ENCODE assay signal across 11 cellular contexts in the genomic region with DNA sequence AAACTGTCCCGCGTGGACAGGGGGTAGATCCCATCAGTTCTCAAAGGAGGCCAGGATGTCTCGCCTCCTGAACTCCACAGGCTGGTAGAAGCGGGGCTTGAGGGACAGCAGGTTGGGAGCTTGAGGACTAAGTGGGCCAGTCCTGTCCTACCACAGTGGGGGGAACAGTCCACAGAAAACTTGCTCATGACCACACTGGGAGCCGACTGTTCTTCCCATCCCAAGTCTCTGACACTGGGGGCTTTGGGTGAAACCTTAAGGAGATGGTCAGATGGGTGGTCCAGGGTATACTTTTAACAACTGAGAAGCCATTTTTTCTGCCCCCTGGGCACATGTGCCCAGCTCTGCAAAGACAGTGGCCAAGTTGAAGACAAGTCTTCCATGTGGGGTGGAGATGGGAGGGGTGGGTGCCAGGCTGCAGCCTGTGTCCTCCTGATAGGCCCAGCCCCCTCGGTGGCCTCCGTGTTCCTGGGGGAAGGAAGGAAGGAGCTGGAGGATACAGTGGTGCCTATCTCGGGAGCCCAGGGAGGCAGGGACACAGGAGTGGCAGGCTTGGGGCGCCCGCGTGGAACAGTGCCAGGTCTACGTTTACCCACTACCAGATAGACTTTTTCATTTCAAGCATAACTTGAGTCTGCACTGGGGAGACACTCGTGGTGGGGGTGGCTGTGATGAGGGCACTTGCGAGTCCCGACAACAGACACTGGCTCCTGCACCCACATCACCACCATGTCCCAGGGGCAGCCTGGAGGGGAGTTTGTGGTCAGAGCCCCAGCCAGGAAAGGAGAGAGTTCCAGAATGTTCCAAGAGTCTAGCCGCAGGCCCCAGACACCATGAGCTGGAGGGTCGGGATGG. TPM values are rescaled to one million over a fixed set of nuclear protein-coding genes. Genes with fewer than 3 reads are reported as not detected.
DNase-seq lines count a peak whose midpoint lies in the region; ATAC-seq, FAIRE-seq and TF ChIP-seq lines count a peak whose summit lies in the region.
"Had no signal": no experiment of that assay in that cellular context is flagged by ENCODE, and none has a peak within 500 bp of the region (broad histone marks: within the 10 kb centered on the region; RNA-seq: fewer than 3 reads in every experiment).

No MANE protein-coding gene starts in this region.

- ATAC-seq in activated CD8-positive, alpha-beta memory T cell treated with anti-CD3 and anti-CD28 coated beads, Interleukin-2, amount 10 ng/mL, durations not matched to agents 7 days and 5 days: no peak
- ATAC-seq in K562 (no peak), GM19467 (IDR thresholded peaks at IDR 0.05; ENCODE audit: unreplicated experiment) (no peak), HG03159 (IDR thresholded peaks at IDR 0.05; ENCODE audit: unreplicated experiment) (no peak)
- ATAC-seq in stimulated activated effector memory CD8-positive, alpha-beta T cell treated with anti-CD3 and anti-CD28 coated beads, Interleukin-12 subunit alpha, Interleukin-12 subunit beta, amount 100 ng/mL, for 72 hours: no peak

- H3K9ac ChIP-seq in K562 (ENCODE audit: insufficient read depth in 1 of 2, low read depth in 2 of 2, low read length in 2 of 2): peak overlapping the region in 1 of 2 experiments; percentile 61; a peak in 2 of 4 replicates

- no peak for DNase-seq in activated CD8-positive, alpha-beta memory T cell treated with anti-CD3 and anti-CD28 coated beads, Interleukin-2, amount 10 ng/mL, durations not matched to agents 7 days and 5 days
- no peak for DNase-seq in activated CD8-positive, alpha-beta memory T cell treated with anti-CD3 and anti-CD28 coated beads for 24 hours
- no peak for DNase-seq in PC-9
- DNase-seq in K562 (ENCODE audit: extremely low read depth in 1 of 4, low spot score in 3 of 4): no peak
- DNase-seq in stimulated activated effector memory CD8-positive, alpha-beta T cell treated with anti-CD3 and anti-CD28 coated beads, Interleukin-12 subunit alpha, Interleukin-12 subunit beta, amount 100 ng/mL, for 72 hours (ENCODE audit: low spot score in 2 of 2): no peak
- DNase-seq in NCI-H510A (lab: John Stamatoyannopoulos, UW): no peak
- DNase-seq: ACHN; activated CD4-positive, alpha-beta T cell treated with anti-CD3 and anti-CD28 coated beads, Interleukin-2, amount 50 U/mL, for 48 hours; DMS153 had no signal

- TF ChIP-seq EP300 in K562 (IDR thresholded peaks at IDR 0.05; ENCODE audit: low read length): no peak

- H3F3A ChIP-seq in PC-9 (ENCODE audit: insufficient read depth, low read depth): peaks cover 85% of the 10 kb centered on the region

- H3K4me3 ChIP-seq in PC-9 (no peak overlapping the region), K562 (no peak overlapping the region)

- peaks cover 26% of the 10 kb centered on the region for H4K20me1 ChIP-seq in PC-9 (ENCODE audit: insufficient read depth)
- H4K20me1 ChIP-seq in K562 (replicated peaks; ENCODE audit: control insufficient read depth, insufficient read depth, low read length): peaks cover 18% of the 10 kb centered on the region

- H3K4me2 ChIP-seq in PC-9 (no peak overlapping the region), K562 (ENCODE audit: insufficient read depth, low read length) (no peak overlapping the region)

- in situ Hi-C loops in K562 (cut with MboI): no loop called here

- H3K79me2 ChIP-seq in PC-9 (ENCODE audit: low read depth): peaks cover 37% of the 10 kb centered on the region
- H3K79me2 ChIP-seq in K562 (ENCODE audit: control insufficient read depth, insufficient read depth, low read length): no peaks in the 10 kb centered on the region

- H3K9me3 Mint-ChIP-seq in activated CD8-positive, alpha-beta memory T cell treated with anti-CD3 and anti-CD28 coated beads, Interleukin-2, amount 10 ng/mL, durations not matched to agents 7 days and 5 days (ENCODE audit: low read depth): no peaks in the 10 kb centered on the region
- no peaks in the 10 kb centered on the region for H3K9me3 Mint-ChIP-seq in stimulated activated effector memory CD8-positive, alpha-beta T cell treated with anti-CD3 and anti-CD28 coated beads, Interleukin-12 subunit alpha, Interleukin-12 subunit beta, amount 100 ng/mL, for 72 hours

- H3K36me3 ChIP-seq in PC-9 (ENCODE audit: low read depth) (peaks cover 13% of the 10 kb centered on the region; the same call in 1 of the 2 replicates), K562 (ENCODE audit: control insufficient read depth, insufficient read depth, low read length) (peaks cover 16% of the 10 kb centered on the region; the same call in 2 of the 3 replicates)

- H3K4me1 Mint-ChIP-seq in activated CD8-positive, alpha-beta memory T cell treated with anti-CD3 and anti-CD28 coated beads, Interleukin-2, amount 10 ng/mL, durations not matched to agents 7 days and 5 days: peaks cover 26% of the 10 kb centered on the region
- peaks cover 42% of the 10 kb centered on the region for H3K4me1 Mint-ChIP-seq in stimulated activated effector memory CD8-positive, alpha-beta T cell treated with anti-CD3 and anti-CD28 coated beads, Interleukin-12 subunit alpha, Interleukin-12 subunit beta, amount 100 ng/mL, for 72 hours

- intact Hi-C loops in PC-9 (cut with micrococcal nuclease; ENCODE audit: unreplicated experiment): loop anchor here (5.0 kb wide), 1 partner anchor 151 kb away; a partner anchor contains a TSS
- intact Hi-C loops in K562 (cut with micrococcal nuclease): no loop called here

- H3K27me3 ChIP-seq in PC-9 (ENCODE audit: insufficient read depth, low read depth) (no peaks in the 10 kb centered on the region), K562 (ENCODE audit: control insufficient read depth in 2 of 2, insufficient read depth in 2 of 2, low read length in 2 of 2) (no peaks in the 10 kb centered on the region)

- no peaks in the 10 kb centered on the region for H3K27me3 Mint-ChIP-seq in activated CD8-positive, alpha-beta memory T cell treated with anti-CD3 and anti-CD28 coated beads, Interleukin-2, amount 10 ng/mL, durations not matched to agents 7 days and 5 days

- 79% methylated on average over 15 of the region's 17 CpGs for WGBS in K562 (ENCODE audit: insufficient coverage, low coverage, missing lambda C conversion rate)

- peaks cover 21% of the 10 kb centered on the region for H3K36me3 Mint-ChIP-seq in activated CD8-positive, alpha-beta memory T cell treated with anti-CD3 and anti-CD28 coated beads, Interleukin-2, amount 10 ng/mL, durations not matched to agents 7 days and 5 days
- H3K36me3 Mint-ChIP-seq in stimulated activated effector memory CD8-positive, alpha-beta T cell treated with anti-CD3 and anti-CD28 coated beads, Interleukin-12 subunit alpha, Interleukin-12 subunit beta, amount 100 ng/mL, for 72 hours: peaks cover 90% of the 10 kb centered on the region

- BruUV-seq in PC-9 (replicated peaks; lab: Mats Ljungman, UMichigan) (no TSS peak), K562 (replicated peaks; lab: Mats Ljungman, UMichigan) (no TSS peak)

- no peak overlapping the region for H3K4me3 Mint-ChIP-seq in activated CD8-positive, alpha-beta memory T cell treated with anti-CD3 and anti-CD28 coated beads, Interleukin-2, amount 10 ng/mL, durations not matched to agents 7 days and 5 days
- H3K4me3 Mint-ChIP-seq in stimulated activated effector memory CD8-positive, alpha-beta T cell treated with anti-CD3 and anti-CD28 coated beads, Interleukin-12 subunit alpha, Interleukin-12 subunit beta, amount 100 ng/mL, for 72 hours: no peak overlapping the region

- no peak for TF ChIP-seq POLR2A in K562 (conservative IDR thresholded peaks at IDR 0.05)

- peak overlapping the region; percentile 63 for H3K27ac Mint-ChIP-seq in activated CD8-positive, alpha-beta memory T cell treated with anti-CD3 and anti-CD28 coated beads, Interleukin-2, amount 10 ng/mL, durations not matched to agents 7 days and 5 days
- peak overlapping the region; percentile 94 for H3K27ac Mint-ChIP-seq in stimulated activated effector memory CD8-positive, alpha-beta T cell treated with anti-CD3 and anti-CD28 coated beads, Interleukin-12 subunit alpha, Interleukin-12 subunit beta, amount 100 ng/mL, for 72 hours

- H3K27ac ChIP-seq in PC-9 (peak overlapping the region; percentile 61; the same call in 1 of the 2 replicates), K562 (ENCODE audit: extremely low read depth, low read depth, low read length) (no peak overlapping the region)

- no peak for FAIRE-seq in K562 (lab: Jason Lieb, UNC)

- H2AFZ ChIP-seq in PC-9: no peak overlapping the region
- no peak overlapping the region for H2AFZ ChIP-seq in K562 (ENCODE audit: low read depth, low read length)

- POLR2A ChIA-PET in PC-9 (lab: Charles Lee; ENCODE audit: unreplicated experiment): no interaction called here
- POLR2A ChIA-PET in K562 (lab: Yijun Ruan, JAX): interaction anchor here (0.5 to 0.9 kb wide), 4 partner anchors 14 to 417 kb away, joined by 3 to 4 read pairs (median 3); no protein-coding TSS in a partner anchor

- no peak for TF ChIP-seq RAD21 in K562 (CRISPR knock-in tag; conservative IDR thresholded peaks at IDR 0.05 in 1 of 2, IDR thresholded peaks at IDR 0.05 in 1 of 2)

- H3K9me3 ChIP-seq in PC-9 (ENCODE audit: insufficient read depth, low read depth): no peaks in the 10 kb centered on the region
- no peaks in the 10 kb centered on the region for H3K9me3 ChIP-seq in K562 (replicated peaks; ENCODE audit: control insufficient read depth, insufficient read depth, low read depth, low read length)

- H3K4me1 ChIP-seq in PC-9 (replicated peaks; ENCODE audit: insufficient read depth): peaks cover 27% of the 10 kb centered on the region
- peaks cover 15 to 51% of the 10 kb centered on the region in 2 experiments for H3K4me1 ChIP-seq in K562 (replicated peaks in 1 of 2; ENCODE audit: control insufficient read depth in 2 of 2, insufficient read depth in 2 of 2, low read length in 2 of 2)

- CTCF ChIA-PET in activated CD8-positive, alpha-beta memory T cell treated with anti-CD3 and anti-CD28 coated beads, Interleukin-2, amount 10 ng/mL, durations not matched to agents 7 days and 5 days (lab: Charles Lee): interaction anchor here (0.6 to 45.4 kb wide), 5 partner anchors 19 to 394 kb away, joined by 3 to 1678 read pairs (median 4); a partner anchor contains a TSS
- CTCF ChIA-PET in PC-9 (lab: Charles Lee) (no interaction called here), K562 (lab: Yijun Ruan, JAX; ENCODE audit: low intra/inter-chr PET ratio) (no interaction called here)

- H3K9me2 ChIP-seq in PC-9 (ENCODE audit: insufficient read depth): no peaks in the 10 kb centered on the region

- TF ChIP-seq CTCF in PC-9 (conservative IDR thresholded peaks at IDR 0.05) (no peak), K562 (IDR thresholded peaks at IDR 0.05 in 2 of 3, conservative IDR thresholded peaks at IDR 0.05 in 1 of 3; ENCODE audit: insufficient read depth in 2 of 3, low read depth in 1 of 3, low read length in 3 of 3) (no peak)

- H3K9me1 ChIP-seq in K562 (ENCODE audit: control insufficient read depth, insufficient read depth, low read length): peaks cover 3% of the 10 kb centered on the region

RNA-seq across cellular contexts. Expression of a gene that starts 14.7 kb away (rescaled TPM):
- total RNA-seq in activated CD8-positive, alpha-beta memory T cell treated with anti-CD3 and anti-CD28 coated beads, Interleukin-2, amount 10 ng/mL, durations not matched to agents 7 days and 5 days: 100 to 1,000 TPM; 114 to 137 TPM
- total RNA-seq in PC-9 (2021): 132 and 179 TPM in 2 replicates
- 78.6 and 99.1 TPM in 2 replicates for total RNA-seq in K562 (2011; cell fraction: chromatin; rRNA removed; ENCODE audit: low replicate concordance)
- total RNA-seq in K562 (2011; cell fraction: nucleolus; rRNA removed): 34.0 and 38.0 TPM in 2 replicates
- 43.6 and 46.6 TPM in 2 replicates for total RNA-seq in K562 (2011; cell fraction: nucleoplasm; rRNA removed)
- 3.5 and 3.9 TPM in 2 replicates for total RNA-seq in K562 (2014; rRNA removed)
- total RNA-seq in K562 (2014; rRNA removed; fragmentation: Illumina TruSeq; extraction: Trizol): 3.1 and 3.9 TPM in 2 replicates
- 4.3 and 4.8 TPM in 2 replicates for total RNA-seq in K562 (2015; rRNA removed; fragmentation: Illumina TruSeq; extraction: Trizol)
- 10.1 and 10.4 TPM in 2 replicates for total RNA-seq in K562 (2021)
- polyA plus RNA-seq in K562 (2011; rRNA removed): 4.0 and 6.3 TPM in 2 replicates
- polyA plus RNA-seq in K562 (2011; cell fraction: cytosol; rRNA removed): 1.2 and 2.6 TPM in 2 replicates
- 21.6 and 23.6 TPM in 2 replicates for polyA plus RNA-seq in K562 (2011; cell fraction: nucleus; rRNA removed)
- 3.9 and 4.4 TPM in 2 replicates for polyA plus RNA-seq in K562 (2012)
- polyA plus RNA-seq in K562 (2014; fragmentation: Illumina TruSeq; extraction: Trizol): 4.3 and 5.4 TPM in 2 replicates
- polyA plus RNA-seq in K562 (2014; fragmentation: Nextera tagmentation; extraction: Ambion mirVana): under 1 TPM; 0.13 to 0.45 TPM
- 8.8 and 9.5 TPM in 2 replicates for polyA plus RNA-seq in K562 (2014; rRNA removed)
- 3.8 and 8.5 TPM in 2 replicates for polyA minus RNA-seq in K562 (2011; rRNA and poly(A)+ RNA removed)
- 2.6 and 4.0 TPM in 2 replicates for polyA minus RNA-seq in K562 (2011; cell fraction: cytosol; rRNA and poly(A)+ RNA removed)
- polyA minus RNA-seq in K562 (2011; cell fraction: nucleus; rRNA and poly(A)+ RNA removed): 19.9 and 31.2 TPM in 2 replicates

RNA-seq across cellular contexts. Expression of a gene that starts 25.0 kb away (rescaled TPM):
- 10 to 100 TPM; 33.7 to 35.9 TPM for total RNA-seq in activated CD8-positive, alpha-beta memory T cell treated with anti-CD3 and anti-CD28 coated beads, Interleukin-2, amount 10 ng/mL, durations not matched to agents 7 days and 5 days
- total RNA-seq in PC-9 (2021) (16.4 and 22.6 TPM in 2 replicates), K562 (2014; rRNA removed) (2.9 and 4.7 TPM in 2 replicates), K562 (2014; rRNA removed; fragmentation: Illumina TruSeq; extraction: Trizol) (0.99 and 1.4 TPM in 2 replicates), K562 (2015; rRNA removed; fragmentation: Illumina TruSeq; extraction: Trizol) (2.1 and 3.1 TPM in 2 replicates), K562 (2021) (23.6 and 26.6 TPM in 2 replicates)
- total RNA-seq in K562 (2011; cell fraction: chromatin; rRNA removed; ENCODE audit: low replicate concordance): 15.2 and 26.5 TPM in 2 replicates
- total RNA-seq in K562 (2011; cell fraction: nucleolus; rRNA removed): 12.8 and 13.4 TPM in 2 replicates
- total RNA-seq in K562 (2011; cell fraction: nucleoplasm; rRNA removed): 10.8 and 11.7 TPM in 2 replicates
- polyA plus RNA-seq in K562 (2011; rRNA removed) (0.77 and 1.1 TPM in 2 replicates), K562 (2014; fragmentation: Illumina TruSeq; extraction: Trizol) (6.1 and 10.6 TPM in 2 replicates), K562 (2014; fragmentation: Nextera tagmentation; extraction: Ambion mirVana) (1 to 10 TPM in 1 of 2 experiments, under 1 TPM in 1; 0.48 to 2.3 TPM), K562 (2014; rRNA removed) (6.9 and 7.1 TPM in 2 replicates)
- 0.75 and 1.0 TPM in 2 replicates for polyA plus RNA-seq in K562 (2011; cell fraction: cytosol; rRNA removed)
- 4.0 and 7.0 TPM in 2 replicates for polyA plus RNA-seq in K562 (2011; cell fraction: nucleus; rRNA removed)
- 8.4 and 8.6 TPM in 2 replicates for polyA plus RNA-seq in K562 (2012)
- 1.2 and 1.3 TPM in 2 replicates for polyA minus RNA-seq in K562 (2011; rRNA and poly(A)+ RNA removed)
- 5.6 and 7.3 TPM in 2 replicates for polyA minus RNA-seq in K562 (2011; cell fraction: cytosol; rRNA and poly(A)+ RNA removed)
- 2.8 and 3.1 TPM in 2 replicates for polyA minus RNA-seq in K562 (2011; cell fraction: nucleus; rRNA and poly(A)+ RNA removed)
